Comparison of ENCODE assay signal across 1 cellular context in the genomic region with DNA sequence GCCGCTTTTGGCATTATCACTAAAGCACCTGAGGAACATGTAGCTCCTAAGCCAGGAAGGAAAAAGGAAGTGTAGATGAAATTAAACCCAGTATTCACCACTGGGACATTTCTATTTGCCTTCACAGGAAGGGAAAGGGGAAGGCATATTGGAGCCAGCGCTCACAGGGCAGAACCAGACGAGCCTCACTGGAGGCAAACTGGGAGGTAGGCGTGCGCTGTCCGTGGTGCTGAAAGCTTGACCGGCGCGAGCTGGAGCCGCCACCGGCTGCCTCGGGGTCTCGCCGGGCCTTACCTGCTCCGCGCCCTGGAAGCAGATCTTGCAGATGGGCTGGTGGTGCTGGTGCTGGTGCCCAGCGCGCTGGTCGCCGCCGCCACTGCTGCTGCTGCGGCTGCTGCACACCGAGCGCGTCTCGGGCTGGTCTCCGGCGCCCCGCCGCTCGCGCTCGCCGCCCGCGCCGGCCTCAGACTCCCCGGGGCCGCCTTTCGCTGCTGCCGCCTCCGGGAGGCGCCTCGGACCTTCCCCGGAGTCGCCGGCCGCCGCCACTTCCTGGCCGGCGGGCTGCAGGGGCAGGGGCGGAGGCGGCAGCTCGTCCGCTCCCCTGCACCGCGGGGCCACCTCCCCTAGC.
TF ChIP-seq lines count a peak whose summit lies in the region.

No MANE protein-coding gene starts in this region.

TF ChIP-seq in HepG2, 621 proteins besides CTCF, POLR2A, EP300 and RAD21 (continued from another document and continues in another):
- TF ChIP-seq, protein P1, sequence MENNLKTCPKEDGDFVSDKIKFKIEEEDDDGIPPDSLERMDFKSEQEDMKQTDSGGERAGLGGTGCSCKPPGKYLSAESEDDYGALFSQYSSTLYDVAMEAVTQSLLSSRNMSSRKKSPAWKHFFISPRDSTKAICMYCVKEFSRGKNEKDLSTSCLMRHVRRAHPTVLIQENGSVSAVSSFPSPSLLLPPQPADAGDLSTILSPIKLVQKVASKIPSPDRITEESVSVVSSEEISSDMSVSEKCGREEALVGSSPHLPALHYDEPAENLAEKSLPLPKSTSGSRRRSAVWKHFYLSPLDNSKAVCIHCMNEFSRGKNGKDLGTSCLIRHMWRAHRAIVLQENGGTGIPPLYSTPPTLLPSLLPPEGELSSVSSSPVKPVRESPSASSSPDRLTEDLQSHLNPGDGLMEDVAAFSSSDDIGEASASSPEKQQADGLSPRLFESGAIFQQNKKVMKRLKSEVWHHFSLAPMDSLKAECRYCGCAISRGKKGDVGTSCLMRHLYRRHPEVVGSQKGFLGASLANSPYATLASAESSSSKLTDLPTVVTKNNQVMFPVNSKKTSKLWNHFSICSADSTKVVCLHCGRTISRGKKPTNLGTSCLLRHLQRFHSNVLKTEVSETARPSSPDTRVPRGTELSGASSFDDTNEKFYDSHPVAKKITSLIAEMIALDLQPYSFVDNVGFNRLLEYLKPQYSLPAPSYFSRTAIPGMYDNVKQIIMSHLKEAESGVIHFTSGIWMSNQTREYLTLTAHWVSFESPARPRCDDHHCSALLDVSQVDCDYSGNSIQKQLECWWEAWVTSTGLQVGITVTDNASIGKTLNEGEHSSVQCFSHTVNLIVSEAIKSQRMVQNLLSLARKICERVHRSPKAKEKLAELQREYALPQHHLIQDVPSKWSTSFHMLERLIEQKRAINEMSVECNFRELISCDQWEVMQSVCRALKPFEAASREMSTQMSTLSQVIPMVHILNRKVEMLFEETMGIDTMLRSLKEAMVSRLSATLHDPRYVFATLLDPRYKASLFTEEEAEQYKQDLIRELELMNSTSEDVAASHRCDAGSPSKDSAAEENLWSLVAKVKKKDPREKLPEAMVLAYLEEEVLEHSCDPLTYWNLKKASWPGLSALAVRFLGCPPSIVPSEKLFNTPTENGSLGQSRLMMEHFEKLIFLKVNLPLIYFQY (CRISPR knock-in tag; IDR thresholded peaks at IDR 0.05; ENCODE audit: borderline replicate concordance): 0 out of 2 replicates have a peak, but pooled peaks have one; percentile 42
- no peak for TF ChIP-seq CREM (IDR thresholded peaks at IDR 0.05)
- TF ChIP-seq CREM (CRISPR knock-in tag; IDR thresholded peaks at IDR 0.05): no peak
- TF ChIP-seq SRSF9 (IDR thresholded peaks at IDR 0.05; ENCODE audit: borderline replicate concordance, insufficient read depth, low read depth, low read length, poor library complexity, severe bottlenecking): no peak
- TF ChIP-seq ZNF232 (CRISPR knock-in tag; IDR thresholded peaks at IDR 0.05; ENCODE audit: borderline replicate concordance): peak; percentile 67; the same call in 1 of the 2 replicates
- no peak for TF ChIP-seq ZKSCAN5 (CRISPR knock-in tag; IDR thresholded peaks at IDR 0.05)
- TF ChIP-seq TGIF2 (CRISPR knock-in tag; IDR thresholded peaks at IDR 0.05): no peak
- no peak for TF ChIP-seq ZNF614 (CRISPR knock-in tag; IDR thresholded peaks at IDR 0.05; ENCODE audit: borderline replicate concordance)
- no peak for TF ChIP-seq ARID2 (CRISPR knock-in tag; IDR thresholded peaks at IDR 0.05; ENCODE audit: borderline replicate concordance)
- TF ChIP-seq, protein P2, sequence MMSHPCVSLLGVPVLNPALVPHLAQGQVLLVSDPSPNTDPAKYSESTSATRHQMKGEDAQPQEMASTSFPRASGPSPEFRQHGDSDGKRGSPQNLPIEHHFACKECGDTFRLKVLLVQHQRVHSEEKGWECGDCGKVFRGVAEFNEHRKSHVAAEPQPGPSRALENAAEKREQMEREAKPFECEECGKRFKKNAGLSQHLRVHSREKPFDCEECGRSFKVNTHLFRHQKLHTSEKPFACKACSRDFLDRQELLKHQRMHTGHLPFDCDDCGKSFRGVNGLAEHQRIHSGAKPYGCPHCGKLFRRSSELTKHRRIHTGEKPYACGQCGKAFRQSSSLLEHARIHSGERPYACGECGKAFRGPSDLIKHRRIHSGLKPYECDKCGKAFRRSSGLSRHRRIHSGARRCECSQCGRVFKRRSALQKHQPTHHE (CRISPR knock-in tag; IDR thresholded peaks at IDR 0.05; ENCODE audit: borderline replicate concordance): no peak
- TF ChIP-seq HNRNPUL1 (IDR thresholded peaks at IDR 0.05; ENCODE audit: low read depth, low read length): no peak
- TF ChIP-seq, protein P3, sequence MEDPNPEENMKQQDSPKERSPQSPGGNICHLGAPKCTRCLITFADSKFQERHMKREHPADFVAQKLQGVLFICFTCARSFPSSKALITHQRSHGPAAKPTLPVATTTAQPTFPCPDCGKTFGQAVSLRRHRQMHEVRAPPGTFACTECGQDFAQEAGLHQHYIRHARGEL (CRISPR knock-in tag; IDR thresholded peaks at IDR 0.05): no peak
- TF ChIP-seq ZNF615 (CRISPR knock-in tag; IDR thresholded peaks at IDR 0.05; ENCODE audit: borderline replicate concordance): no peak
- TF ChIP-seq, protein P4, sequence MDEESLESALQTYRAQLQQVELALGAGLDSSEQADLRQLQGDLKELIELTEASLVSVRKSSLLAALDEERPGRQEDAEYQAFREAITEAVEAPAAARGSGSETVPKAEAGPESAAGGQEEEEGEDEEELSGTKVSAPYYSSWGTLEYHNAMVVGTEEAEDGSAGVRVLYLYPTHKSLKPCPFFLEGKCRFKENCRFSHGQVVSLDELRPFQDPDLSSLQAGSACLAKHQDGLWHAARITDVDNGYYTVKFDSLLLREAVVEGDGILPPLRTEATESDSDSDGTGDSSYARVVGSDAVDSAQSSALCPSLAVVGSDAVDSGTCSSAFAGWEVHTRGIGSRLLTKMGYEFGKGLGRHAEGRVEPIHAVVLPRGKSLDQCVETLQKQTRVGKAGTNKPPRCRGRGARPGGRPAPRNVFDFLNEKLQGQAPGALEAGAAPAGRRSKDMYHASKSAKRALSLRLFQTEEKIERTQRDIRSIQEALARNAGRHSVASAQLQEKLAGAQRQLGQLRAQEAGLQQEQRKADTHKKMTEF (CRISPR knock-in tag; IDR thresholded peaks at IDR 0.05): no peak
- peak; percentile 82; the same call in 1 of the 2 replicates for TF ChIP-seq WIZ (CRISPR knock-in tag; IDR thresholded peaks at IDR 0.05)
- peak; percentile 69 for TF ChIP-seq ZNF331 (CRISPR knock-in tag; IDR thresholded peaks at IDR 0.05)
- TF ChIP-seq NAIF1 (CRISPR knock-in tag; IDR thresholded peaks at IDR 0.05; ENCODE audit: borderline replicate concordance): no peak
- peak; percentile 69 for TF ChIP-seq BORCS8-MEF2B (CRISPR knock-in tag; IDR thresholded peaks at IDR 0.05)
- TF ChIP-seq HDAC2 (CRISPR knock-in tag; IDR thresholded peaks at IDR 0.05): no peak; the same call in 1 of the 2 replicates
- no peak for TF ChIP-seq ZKSCAN1 (IDR thresholded peaks at IDR 0.05; ENCODE audit: low read length)
- TF ChIP-seq, protein P5, sequence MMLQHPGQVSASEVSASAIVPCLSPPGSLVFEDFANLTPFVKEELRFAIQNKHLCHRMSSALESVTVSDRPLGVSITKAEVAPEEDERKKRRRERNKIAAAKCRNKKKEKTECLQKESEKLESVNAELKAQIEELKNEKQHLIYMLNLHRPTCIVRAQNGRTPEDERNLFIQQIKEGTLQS (CRISPR knock-in tag; IDR thresholded peaks at IDR 0.05): 0 out of 2 replicates have a peak, but pooled peaks have one; percentile 32
- TF ChIP-seq NFYC (CRISPR knock-in tag; IDR thresholded peaks at IDR 0.05): no peak
- TF ChIP-seq PPARG (CRISPR knock-in tag; conservative IDR thresholded peaks at IDR 0.05): 0 out of 2 replicates have a peak, but pooled peaks have one; percentile 17
- TF ChIP-seq ZFAT (CRISPR knock-in tag; conservative IDR thresholded peaks at IDR 0.05): no peak
- TF ChIP-seq, protein P6, sequence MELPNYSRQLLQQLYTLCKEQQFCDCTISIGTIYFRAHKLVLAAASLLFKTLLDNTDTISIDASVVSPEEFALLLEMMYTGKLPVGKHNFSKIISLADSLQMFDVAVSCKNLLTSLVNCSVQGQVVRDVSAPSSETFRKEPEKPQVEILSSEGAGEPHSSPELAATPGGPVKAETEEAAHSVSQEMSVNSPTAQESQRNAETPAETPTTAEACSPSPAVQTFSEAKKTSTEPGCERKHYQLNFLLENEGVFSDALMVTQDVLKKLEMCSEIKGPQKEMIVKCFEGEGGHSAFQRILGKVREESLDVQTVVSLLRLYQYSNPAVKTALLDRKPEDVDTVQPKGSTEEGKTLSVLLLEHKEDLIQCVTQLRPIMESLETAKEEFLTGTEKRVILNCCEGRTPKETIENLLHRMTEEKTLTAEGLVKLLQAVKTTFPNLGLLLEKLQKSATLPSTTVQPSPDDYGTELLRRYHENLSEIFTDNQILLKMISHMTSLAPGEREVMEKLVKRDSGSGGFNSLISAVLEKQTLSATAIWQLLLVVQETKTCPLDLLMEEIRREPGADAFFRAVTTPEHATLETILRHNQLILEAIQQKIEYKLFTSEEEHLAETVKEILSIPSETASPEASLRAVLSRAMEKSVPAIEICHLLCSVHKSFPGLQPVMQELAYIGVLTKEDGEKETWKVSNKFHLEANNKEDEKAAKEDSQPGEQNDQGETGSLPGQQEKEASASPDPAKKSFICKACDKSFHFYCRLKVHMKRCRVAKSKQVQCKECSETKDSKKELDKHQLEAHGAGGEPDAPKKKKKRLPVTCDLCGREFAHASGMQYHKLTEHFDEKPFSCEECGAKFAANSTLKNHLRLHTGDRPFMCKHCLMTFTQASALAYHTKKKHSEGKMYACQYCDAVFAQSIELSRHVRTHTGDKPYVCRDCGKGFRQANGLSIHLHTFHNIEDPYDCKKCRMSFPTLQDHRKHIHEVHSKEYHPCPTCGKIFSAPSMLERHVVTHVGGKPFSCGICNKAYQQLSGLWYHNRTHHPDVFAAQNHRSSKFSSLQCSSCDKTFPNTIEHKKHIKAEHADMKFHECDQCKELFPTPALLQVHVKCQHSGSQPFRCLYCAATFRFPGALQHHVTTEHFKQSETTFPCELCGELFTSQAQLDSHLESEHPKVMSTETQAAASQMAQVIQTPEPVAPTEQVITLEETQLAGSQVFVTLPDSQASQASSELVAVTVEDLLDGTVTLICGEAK (IDR thresholded peaks at IDR 0.05): no peak
- TF ChIP-seq, protein P6 (CRISPR knock-in tag; IDR thresholded peaks at IDR 0.05): no peak; the same call in 1 of the 2 replicates
- TF ChIP-seq ZNF782 (CRISPR knock-in tag; IDR thresholded peaks at IDR 0.05; ENCODE audit: borderline replicate concordance): no peak
- peak; percentile 88; the same call in 1 of the 2 replicates for TF ChIP-seq NFKB2 (CRISPR knock-in tag; IDR thresholded peaks at IDR 0.05; ENCODE audit: borderline replicate concordance)
- no peak for TF ChIP-seq DNMT1 (CRISPR knock-in tag; IDR thresholded peaks at IDR 0.05)
- TF ChIP-seq RARA (CRISPR knock-in tag; IDR thresholded peaks at IDR 0.05): peak; percentile 44; the same call in 1 of the 2 replicates
- no peak for TF ChIP-seq ZNF790 (CRISPR knock-in tag; IDR thresholded peaks at IDR 0.05; ENCODE audit: borderline replicate concordance)
- no peak for TF ChIP-seq RBAK (CRISPR knock-in tag; IDR thresholded peaks at IDR 0.05)
- 0 out of 2 replicates have a peak, but pooled peaks have one; percentile 25 for TF ChIP-seq SMAD3 (CRISPR knock-in tag; IDR thresholded peaks at IDR 0.05)
- TF ChIP-seq BRCA1 (CRISPR knock-in tag; IDR thresholded peaks at IDR 0.05): peak; percentile 85
- TF ChIP-seq, protein P7, sequence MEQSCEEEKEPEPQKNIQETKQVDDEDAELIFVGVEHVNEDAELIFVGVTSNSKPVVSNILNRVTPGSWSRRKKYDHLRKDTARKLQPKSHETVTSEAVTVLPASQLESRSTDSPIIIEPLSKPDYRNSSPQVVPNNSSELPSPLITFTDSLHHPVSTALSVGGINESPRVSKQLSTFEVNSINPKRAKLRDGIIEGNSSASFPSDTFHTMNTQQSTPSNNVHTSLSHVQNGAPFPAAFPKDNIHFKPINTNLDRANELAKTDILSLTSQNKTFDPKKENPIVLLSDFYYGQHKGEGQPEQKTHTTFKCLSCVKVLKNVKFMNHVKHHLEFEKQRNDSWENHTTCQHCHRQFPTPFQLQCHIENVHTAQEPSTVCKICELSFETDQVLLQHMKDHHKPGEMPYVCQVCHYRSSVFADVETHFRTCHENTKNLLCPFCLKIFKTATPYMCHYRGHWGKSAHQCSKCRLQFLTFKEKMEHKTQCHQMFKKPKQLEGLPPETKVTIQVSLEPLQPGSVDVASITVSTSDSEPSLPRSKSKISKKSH (CRISPR knock-in tag; IDR thresholded peaks at IDR 0.05; ENCODE audit: borderline replicate concordance): no peak
- no peak for TF ChIP-seq ZNF570 (CRISPR knock-in tag; IDR thresholded peaks at IDR 0.05; ENCODE audit: borderline replicate concordance)
- peak; percentile 61; the same call in 1 of the 2 replicates for TF ChIP-seq ZNF773 (CRISPR knock-in tag; IDR thresholded peaks at IDR 0.05; ENCODE audit: borderline replicate concordance)
- TF ChIP-seq ASH2L (IDR thresholded peaks at IDR 0.05; ENCODE audit: insufficient read length, low read depth, low read length): no peak
- TF ChIP-seq ZNF451 (CRISPR knock-in tag; IDR thresholded peaks at IDR 0.05): no peak
- TF ChIP-seq RBM22 (optimal IDR thresholded peaks at IDR 0.05; ENCODE audit: low read length): no peak
- TF ChIP-seq KLF6 (CRISPR knock-in tag; IDR thresholded peaks at IDR 0.05): peak; percentile 64; the same call in 1 of the 2 replicates
- no peak for TF ChIP-seq RFX5 (IDR thresholded peaks at IDR 0.05; ENCODE audit: low read depth, low read length)
- peak; percentile 75; the same call in 1 of the 2 replicates for TF ChIP-seq HOXA5 (CRISPR knock-in tag; IDR thresholded peaks at IDR 0.05)
- TF ChIP-seq ZNF383 (CRISPR knock-in tag; IDR thresholded peaks at IDR 0.05; ENCODE audit: borderline replicate concordance): no peak
- TF ChIP-seq ZNF563 (CRISPR knock-in tag; IDR thresholded peaks at IDR 0.05): no peak
- TF ChIP-seq NR2F2 (IDR thresholded peaks at IDR 0.05; ENCODE audit: borderline replicate concordance, low read depth): no peak
